Comparison of ENCODE assay signal across 1 cellular context in genomic region chr6:33781105-33781975, GRCh38.
TF ChIP-seq lines count a peak whose summit lies in the region.

No MANE protein-coding gene starts in this region.

TF ChIP-seq in HEK293, 187 proteins besides CTCF, POLR2A, EP300 and RAD21 (continued from another document):
- TF ChIP-seq ZNF488 (tag by site-specific recombination; IDR thresholded peaks at IDR 0.05) (no peak), ZNF133 (tag by site-specific recombination; IDR thresholded peaks at IDR 0.05) (no peak), EGR2 (tag by site-specific recombination; IDR thresholded peaks at IDR 0.05; ENCODE audit: low read depth) (no peak)
